In genomic region chrY:19134426-19134825, GRCh38 we compare ENCODE assay signal across 2 cellular contexts.
A peak's percentile ranks its signal among the peaks of the same experiment; 100 is the strongest.
TF ChIP-seq lines count a peak whose summit lies in the region.

No MANE protein-coding gene starts in this region.

TF ChIP-seq in liver, 16 proteins besides CTCF, POLR2A, EP300 and RAD21 (continued from another document):
- TF ChIP-seq MAX (IDR thresholded peaks at IDR 0.05) = peak; percentile 74
- TF ChIP-seq HNF4G (IDR thresholded peaks at IDR 0.05) = no peak
- peak; percentile 62 for TF ChIP-seq REST (IDR thresholded peaks at IDR 0.05)
- TF ChIP-seq FOXA1 (IDR thresholded peaks at IDR 0.05) = peak; percentile 59
- TF ChIP-seq HNF4A (conservative IDR thresholded peaks at IDR 0.05) = peak in 1 of 2 donors; percentile 91
- TF ChIP-seq GABPA (IDR thresholded peaks at IDR 0.05 in 1 of 2, conservative IDR thresholded peaks at IDR 0.05 in 1 of 2) = peak in 1 of 2 donors; percentile 25
- TF ChIP-seq ATF3 (IDR thresholded peaks at IDR 0.05) = no peak
- peak in 1 of 2 donors; percentile 90 for TF ChIP-seq RXRA (IDR thresholded peaks at IDR 0.05)
- TF ChIP-seq FOXA2 (IDR thresholded peaks at IDR 0.05) = peak; percentile 71
- TF ChIP-seq YY1 (IDR thresholded peaks at IDR 0.05) = peak; percentile 80
- TF ChIP-seq, protein P1, sequence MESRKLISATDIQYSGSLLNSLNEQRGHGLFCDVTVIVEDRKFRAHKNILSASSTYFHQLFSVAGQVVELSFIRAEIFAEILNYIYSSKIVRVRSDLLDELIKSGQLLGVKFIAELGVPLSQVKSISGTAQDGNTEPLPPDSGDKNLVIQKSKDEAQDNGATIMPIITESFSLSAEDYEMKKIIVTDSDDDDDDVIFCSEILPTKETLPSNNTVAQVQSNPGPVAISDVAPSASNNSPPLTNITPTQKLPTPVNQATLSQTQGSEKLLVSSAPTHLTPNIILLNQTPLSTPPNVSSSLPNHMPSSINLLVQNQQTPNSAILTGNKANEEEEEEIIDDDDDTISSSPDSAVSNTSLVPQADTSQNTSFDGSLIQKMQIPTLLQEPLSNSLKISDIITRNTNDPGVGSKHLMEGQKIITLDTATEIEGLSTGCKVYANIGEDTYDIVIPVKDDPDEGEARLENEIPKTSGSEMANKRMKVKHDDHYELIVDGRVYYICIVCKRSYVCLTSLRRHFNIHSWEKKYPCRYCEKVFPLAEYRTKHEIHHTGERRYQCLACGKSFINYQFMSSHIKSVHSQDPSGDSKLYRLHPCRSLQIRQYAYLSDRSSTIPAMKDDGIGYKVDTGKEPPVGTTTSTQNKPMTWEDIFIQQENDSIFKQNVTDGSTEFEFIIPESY (IDR thresholded peaks at IDR 0.05) = no peak
- no peak for TF ChIP-seq NR2F2 (IDR thresholded peaks at IDR 0.05)
- TF ChIP-seq EGR1 (IDR thresholded peaks at IDR 0.05; ENCODE audit: low read depth in 2 of 2) = no peak

TF ChIP-seq in HepG2, 621 proteins besides CTCF, POLR2A, EP300 and RAD21:
- TF ChIP-seq, protein P2, sequence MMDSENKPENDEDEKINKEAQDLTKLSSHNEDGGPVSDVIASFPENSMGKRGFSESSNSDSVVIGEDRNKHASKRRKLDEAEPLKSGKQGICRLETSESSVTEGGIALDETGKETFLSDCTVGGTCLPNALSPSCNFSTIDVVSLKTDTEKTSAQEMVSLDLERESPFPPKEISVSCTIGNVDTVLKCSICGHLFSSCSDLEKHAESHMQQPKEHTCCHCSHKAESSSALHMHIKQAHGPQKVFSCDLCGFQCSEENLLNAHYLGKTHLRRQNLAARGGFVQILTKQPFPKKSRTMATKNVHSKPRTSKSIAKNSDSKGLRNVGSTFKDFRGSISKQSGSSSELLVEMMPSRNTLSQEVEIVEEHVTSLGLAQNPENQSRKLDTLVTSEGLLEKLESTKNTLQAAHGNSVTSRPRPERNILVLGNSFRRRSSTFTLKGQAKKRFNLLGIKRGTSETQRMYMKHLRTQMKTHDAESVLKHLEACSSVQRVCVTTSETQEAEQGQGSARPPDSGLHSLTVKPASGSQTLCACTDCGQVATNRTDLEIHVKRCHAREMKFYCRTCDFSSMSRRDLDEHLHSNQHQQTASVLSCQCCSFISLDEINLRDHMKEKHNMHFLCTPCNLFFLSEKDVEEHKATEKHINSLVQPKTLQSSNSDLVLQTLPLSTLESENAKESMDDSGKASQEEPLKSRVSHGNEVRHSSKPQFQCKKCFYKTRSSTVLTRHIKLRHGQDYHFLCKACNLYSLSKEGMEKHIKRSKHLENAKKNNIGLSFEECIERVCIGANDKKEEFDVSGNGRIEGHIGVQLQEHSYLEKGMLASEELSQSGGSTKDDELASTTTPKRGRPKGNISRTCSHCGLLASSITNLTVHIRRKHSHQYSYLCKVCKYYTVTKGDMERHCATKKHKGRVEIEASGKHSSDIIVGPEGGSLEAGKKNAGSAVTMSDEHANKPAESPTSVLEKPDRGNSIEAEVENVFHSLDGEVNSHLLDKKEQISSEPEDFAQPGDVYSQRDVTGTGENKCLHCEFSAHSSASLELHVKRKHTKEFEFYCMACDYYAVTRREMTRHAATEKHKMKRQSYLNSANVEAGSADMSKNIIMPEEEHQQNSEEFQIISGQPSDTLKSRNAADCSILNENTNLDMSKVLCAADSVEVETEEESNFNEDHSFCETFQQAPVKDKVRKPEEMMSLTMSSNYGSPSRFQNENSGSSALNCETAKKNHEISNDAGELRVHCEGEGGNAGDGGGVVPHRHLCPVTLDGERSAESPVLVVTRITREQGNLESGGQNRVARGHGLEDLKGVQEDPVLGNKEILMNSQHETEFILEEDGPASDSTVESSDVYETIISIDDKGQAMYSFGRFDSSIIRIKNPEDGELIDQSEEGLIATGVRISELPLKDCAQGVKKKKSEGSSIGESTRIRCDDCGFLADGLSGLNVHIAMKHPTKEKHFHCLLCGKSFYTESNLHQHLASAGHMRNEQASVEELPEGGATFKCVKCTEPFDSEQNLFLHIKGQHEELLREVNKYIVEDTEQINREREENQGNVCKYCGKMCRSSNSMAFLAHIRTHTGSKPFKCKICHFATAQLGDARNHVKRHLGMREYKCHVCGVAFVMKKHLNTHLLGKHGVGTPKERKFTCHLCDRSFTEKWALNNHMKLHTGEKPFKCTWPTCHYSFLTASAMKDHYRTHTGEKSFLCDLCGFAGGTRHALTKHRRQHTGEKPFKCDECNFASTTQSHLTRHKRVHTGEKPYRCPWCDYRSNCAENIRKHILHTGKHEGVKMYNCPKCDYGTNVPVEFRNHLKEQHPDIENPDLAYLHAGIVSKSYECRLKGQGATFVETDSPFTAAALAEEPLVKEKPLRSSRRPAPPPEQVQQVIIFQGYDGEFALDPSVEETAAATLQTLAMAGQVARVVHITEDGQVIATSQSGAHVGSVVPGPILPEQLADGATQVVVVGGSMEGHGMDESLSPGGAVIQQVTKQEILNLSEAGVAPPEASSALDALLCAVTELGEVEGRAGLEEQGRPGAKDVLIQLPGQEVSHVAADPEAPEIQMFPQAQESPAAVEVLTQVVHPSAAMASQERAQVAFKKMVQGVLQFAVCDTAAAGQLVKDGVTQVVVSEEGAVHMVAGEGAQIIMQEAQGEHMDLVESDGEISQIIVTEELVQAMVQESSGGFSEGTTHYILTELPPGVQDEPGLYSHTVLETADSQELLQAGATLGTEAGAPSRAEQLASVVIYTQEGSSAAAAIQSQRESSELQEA (CRISPR knock-in tag; IDR thresholded peaks at IDR 0.05; ENCODE audit: not compliant biosample characterization) = no peak
- TF ChIP-seq RNF219 (CRISPR knock-in tag; IDR thresholded peaks at IDR 0.05) = no peak
- no peak for TF ChIP-seq ZNF101 (CRISPR knock-in tag; IDR thresholded peaks at IDR 0.05; ENCODE audit: borderline replicate concordance, low read depth)
- TF ChIP-seq RFX1 (IDR thresholded peaks at IDR 0.05) = no peak
- TF ChIP-seq TBX2 (CRISPR knock-in tag; IDR thresholded peaks at IDR 0.05; ENCODE audit: borderline replicate concordance) = no peak
